ENCODE assay signal across 22 cellular contexts in genomic region chr4:7765676-7766075, GRCh38.
DNase-seq lines count a peak whose midpoint lies in the region; ATAC-seq and TF ChIP-seq lines count a peak whose summit lies in the region.
"Had no signal": no experiment of that assay in that cellular context is flagged by ENCODE, and none has a peak within 500 bp of the region (broad histone marks: within the 10 kb centered on the region; RNA-seq: fewer than 3 reads in every experiment).

No MANE protein-coding gene starts in this region.

- no peak overlapping the region for H3K4ac ChIP-seq in H9 (ENCODE audit: low read depth, low read length)

- H3K4me1 Mint-ChIP-seq in activated CD8-positive, alpha-beta T cell treated with anti-CD3 and anti-CD28 coated beads, Interleukin-2, amount 10 ng/mL, durations not matched to agents 7 days and 5 days (ENCODE audit: low read depth): peaks cover 19% of the 10 kb centered on the region
- H3K4me1 Mint-ChIP-seq in activated CD8-positive, alpha-beta T cell treated with anti-CD3 and anti-CD28 coated beads for 36 hours (ENCODE audit: low read depth): peaks cover 19% of the 10 kb centered on the region
- H3K4me1 Mint-ChIP-seq in H9 (peaks cover 21 to 27% of the 10 kb centered on the region in 2 experiments), glutamatergic neuron (ENCODE audit: low read depth, unreplicated experiment) (peaks cover 46% of the 10 kb centered on the region)

- H3K27ac ChIP-seq in H9 (ENCODE audit: insufficient read length, low read depth, low read length): no peak overlapping the region
- no peak overlapping the region for H3K27ac ChIP-seq in osteoblast (ENCODE audit: low read depth, low read length)
- H3K27ac ChIP-seq: 22Rv1, GM23248, KMS-11, PC-9, SJSA1 had no signal

- H4K8ac ChIP-seq in H9 (replicated peaks; ENCODE audit: insufficient read length, low read depth, low read length): no peak overlapping the region

- H3K36me3 ChIP-seq in osteoblast (ENCODE audit: insufficient read depth, low read length): peaks cover 100% of the 10 kb centered on the region

- POLR2A ChIA-PET in activated CD8-positive, alpha-beta T cell treated with anti-CD3 and anti-CD28 coated beads, Interleukin-2, amount 10 ng/mL, durations not matched to agents 7 days and 5 days (lab: Charles Lee): no interaction called here
- POLR2A ChIA-PET in activated CD8-positive, alpha-beta T cell treated with anti-CD3 and anti-CD28 coated beads for 36 hours (lab: Charles Lee): no interaction called here

- H4K20me1 ChIP-seq in H9 (ENCODE audit: control insufficient read depth, insufficient read depth, insufficient read length): no peaks in the 10 kb centered on the region
- peaks cover 85% of the 10 kb centered on the region for H4K20me1 ChIP-seq in osteoblast (ENCODE audit: insufficient read depth, low read length)

- H3K4me1 ChIP-seq in H9 (ENCODE audit: insufficient read depth, low read length) (no peaks in the 10 kb centered on the region), osteoblast (ENCODE audit: insufficient read depth, low read length) (peaks cover 7% of the 10 kb centered on the region)
- H3K4me1 ChIP-seq: SJSA1 had no signal

- H2BK120ac ChIP-seq in H9 (ENCODE audit: low read depth, low read length, poor library complexity, severe bottlenecking): no peak overlapping the region

- H3K27me3 ChIP-seq in H9 (ENCODE audit: insufficient read depth, low read length) (no peaks in the 10 kb centered on the region), osteoblast (ENCODE audit: insufficient read depth, low read length) (no peaks in the 10 kb centered on the region)
- H3K27me3 ChIP-seq: SJSA1 had no signal

- H3K79me2 ChIP-seq in H9 (ENCODE audit: insufficient read depth, low read length) (no peaks in the 10 kb centered on the region), osteoblast (ENCODE audit: insufficient read depth, low read length) (peaks cover 93% of the 10 kb centered on the region)

- intact Hi-C loops in activated CD8-positive, alpha-beta T cell treated with anti-CD3 and anti-CD28 coated beads for 36 hours (cut with micrococcal nuclease): no loop called here

- no peaks in the 10 kb centered on the region for H3K9me3 Mint-ChIP-seq in activated CD8-positive, alpha-beta T cell treated with anti-CD3 and anti-CD28 coated beads, Interleukin-2, amount 10 ng/mL, durations not matched to agents 7 days and 5 days (ENCODE audit: insufficient read depth)
- no peaks in the 10 kb centered on the region for H3K9me3 Mint-ChIP-seq in activated CD8-positive, alpha-beta T cell treated with anti-CD3 and anti-CD28 coated beads for 36 hours
- no peaks in the 10 kb centered on the region for H3K9me3 Mint-ChIP-seq in H9
- H3K9me3 Mint-ChIP-seq in glutamatergic neuron (ENCODE audit: unreplicated experiment): peaks cover 78% of the 10 kb centered on the region
- H3K9me3 Mint-ChIP-seq: CD4-positive, CD25-positive, alpha-beta regulatory T cell had no signal

- no peak for TF ChIP-seq CTCF in activated CD8-positive, alpha-beta T cell treated with anti-CD3 and anti-CD28 coated beads for 36 hours (IDR thresholded peaks at IDR 0.05)
- no peak for TF ChIP-seq CTCF in H9 (conservative IDR thresholded peaks at IDR 0.05)
- TF ChIP-seq CTCF in glutamatergic neuron (IDR thresholded peaks at IDR 0.05; ENCODE audit: partially characterized antibody, unreplicated experiment): no peak
- TF ChIP-seq CTCF in osteoblast (IDR thresholded peaks at IDR 0.05; ENCODE audit: extremely low read depth, low read depth, low read length): no peak

- H3K18ac ChIP-seq in H9 (ENCODE audit: insufficient read length, low read depth, low read length): no peak overlapping the region

- DNase-seq in activated CD8-positive, alpha-beta T cell treated with anti-CD3 and anti-CD28 coated beads, Interleukin-2, amount 10 ng/mL, durations not matched to agents 7 days and 5 days: no peak
- no peak for DNase-seq in activated CD8-positive, alpha-beta T cell treated with anti-CD3 and anti-CD28 coated beads for 36 hours
- DNase-seq in H9 (no peak), glutamatergic neuron (peak; percentile 11), osteoblast (ENCODE audit: insufficient read length, low spot score, missing footprints) (peak; percentile 26), NCI-H510A treated with DMSO at 0.1 percent for 48 hours (lab: John Stamatoyannopoulos, UW) (no peak), ecto neural progenitor cell (ENCODE audit: low spot score) (no peak)
- DNase-seq: Calu3; CD4-positive, CD25-positive, alpha-beta regulatory T cell; GM23248; HCEC 1CT; MV-4-11; NCI-H1417; NCI-H187 treated with DMSO at 0.1 percent for 48 hours; NCI-H2227 treated with DMSO at 0.1 percent for 48 hours; NCI-H524; PC-9 had no signal

- H3K14ac ChIP-seq in H9 (ENCODE audit: insufficient read depth, low read length): no peak overlapping the region

- H3K9ac ChIP-seq in H9 (ENCODE audit: extremely low read depth, insufficient read length, low read length): no peak overlapping the region
- H3K9ac ChIP-seq: GM23248, KMS-11 had no signal

- no peak overlapping the region for H2BK5ac ChIP-seq in H9 (ENCODE audit: insufficient read length, low read length)

- no peak overlapping the region for H4K91ac ChIP-seq in H9 (ENCODE audit: insufficient read length, low read depth, low read length)

- CTCF ChIA-PET in activated CD8-positive, alpha-beta T cell treated with anti-CD3 and anti-CD28 coated beads, Interleukin-2, amount 10 ng/mL, durations not matched to agents 7 days and 5 days (lab: Charles Lee): interaction anchor here (1.3 kb wide), 1 partner anchor 37 kb away, joined by 3 read pairs; no protein-coding TSS in a partner anchor
- CTCF ChIA-PET in activated CD8-positive, alpha-beta T cell treated with anti-CD3 and anti-CD28 coated beads for 36 hours (lab: Charles Lee): interaction anchor here (6.6 kb wide), 1 partner anchor 37 kb away, joined by 33 read pairs; no protein-coding TSS in a partner anchor

- H3K56ac ChIP-seq in H9 (ENCODE audit: insufficient read length, low read depth, low read length): no peak overlapping the region

- H3K4me2 ChIP-seq in H9 (ENCODE audit: insufficient read depth, insufficient read length, low read length) (no peak overlapping the region), osteoblast (ENCODE audit: insufficient read depth, low read length) (no peak overlapping the region)
- H3K4me2 ChIP-seq: KMS-11, PC-9 had no signal

- H2BK20ac ChIP-seq in H9 (ENCODE audit: low read depth, low read length, poor library complexity, severe bottlenecking): no peak overlapping the region

- ATAC-seq in activated CD8-positive, alpha-beta T cell treated with anti-CD3 and anti-CD28 coated beads, Interleukin-2, amount 10 ng/mL, durations not matched to agents 7 days and 5 days: no peak
- ATAC-seq in activated CD8-positive, alpha-beta T cell treated with anti-CD3 and anti-CD28 coated beads for 36 hours: no peak
- no peak for ATAC-seq in HG03378 (IDR thresholded peaks at IDR 0.05; ENCODE audit: unreplicated experiment)
- ATAC-seq: GM12878 had no signal

- no peaks in the 10 kb centered on the region for H3K9me3 ChIP-seq in H9 (ENCODE audit: control insufficient read depth, low read depth, low read length)
- H3K9me3 ChIP-seq in osteoblast (ENCODE audit: low read depth, low read length): no peaks in the 10 kb centered on the region
- H3K9me3 ChIP-seq: SJSA1 had no signal

- no peak overlapping the region for H2AK5ac ChIP-seq in H9 (ENCODE audit: insufficient read length, low read length)

- H3K27me3 Mint-ChIP-seq in activated CD8-positive, alpha-beta T cell treated with anti-CD3 and anti-CD28 coated beads, Interleukin-2, amount 10 ng/mL, durations not matched to agents 7 days and 5 days (ENCODE audit: low read depth): no peaks in the 10 kb centered on the region
- H3K27me3 Mint-ChIP-seq in activated CD8-positive, alpha-beta T cell treated with anti-CD3 and anti-CD28 coated beads for 36 hours: no peaks in the 10 kb centered on the region
- H3K27me3 Mint-ChIP-seq in H9 (ENCODE audit: low read depth) (no peaks in the 10 kb centered on the region), glutamatergic neuron (ENCODE audit: unreplicated experiment) (peaks cover 64% of the 10 kb centered on the region)

- peak overlapping the region; percentile 52 for H3K27ac Mint-ChIP-seq in activated CD8-positive, alpha-beta T cell treated with anti-CD3 and anti-CD28 coated beads, Interleukin-2, amount 10 ng/mL, durations not matched to agents 7 days and 5 days
- H3K27ac Mint-ChIP-seq in activated CD8-positive, alpha-beta T cell treated with anti-CD3 and anti-CD28 coated beads for 36 hours: no peak overlapping the region
- H3K27ac Mint-ChIP-seq in H9: peak overlapping the region in 2 of 3 experiments; percentile 27 to 81; a peak in 2 of 7 replicates
- H3K27ac Mint-ChIP-seq in glutamatergic neuron (ENCODE audit: unreplicated experiment): peak overlapping the region; percentile 48
- H3K27ac Mint-ChIP-seq: CD4-positive, CD25-positive, alpha-beta regulatory T cell had no signal

- no peak overlapping the region for H4K5ac ChIP-seq in H9 (ENCODE audit: insufficient read length, low read depth, low read length)

- H3K23ac ChIP-seq in H9 (ENCODE audit: insufficient read length, low read depth, low read length): no peak overlapping the region

- no peaks in the 10 kb centered on the region for H3K36me3 Mint-ChIP-seq in activated CD8-positive, alpha-beta T cell treated with anti-CD3 and anti-CD28 coated beads, Interleukin-2, amount 10 ng/mL, durations not matched to agents 7 days and 5 days (ENCODE audit: low read depth)
- peaks cover 2% of the 10 kb centered on the region for H3K36me3 Mint-ChIP-seq in activated CD8-positive, alpha-beta T cell treated with anti-CD3 and anti-CD28 coated beads for 36 hours (ENCODE audit: low read depth)
- H3K36me3 Mint-ChIP-seq in H9 (ENCODE audit: insufficient read depth in 1 of 3, low read depth in 3 of 3) (peaks cover 0 to 4% (median 4%) of the 10 kb centered on the region in 3 experiments; a peak in 2 of 7 replicates), glutamatergic neuron (ENCODE audit: unreplicated experiment) (peaks cover 6% of the 10 kb centered on the region)
- H3K36me3 Mint-ChIP-seq: CD4-positive, CD25-positive, alpha-beta regulatory T cell had no signal

- H3K4me3 Mint-ChIP-seq in activated CD8-positive, alpha-beta T cell treated with anti-CD3 and anti-CD28 coated beads, Interleukin-2, amount 10 ng/mL, durations not matched to agents 7 days and 5 days: no peak overlapping the region
- no peak overlapping the region for H3K4me3 Mint-ChIP-seq in activated CD8-positive, alpha-beta T cell treated with anti-CD3 and anti-CD28 coated beads for 36 hours
- H3K4me3 Mint-ChIP-seq in H9: no peak overlapping the region
- H3K4me3 Mint-ChIP-seq in glutamatergic neuron (ENCODE audit: unreplicated experiment): no peak overlapping the region
- H3K4me3 Mint-ChIP-seq: CD4-positive, CD25-positive, alpha-beta regulatory T cell had no signal

- no peak overlapping the region for H3K4me3 ChIP-seq in osteoblast (ENCODE audit: insufficient read depth, low read length)
- H3K4me3 ChIP-seq: GM12878, GM23248, PC-9, SJSA1 had no signal

- no peak overlapping the region for H2AFZ ChIP-seq in H9 (ENCODE audit: low read length)
- no peak overlapping the region for H2AFZ ChIP-seq in osteoblast (ENCODE audit: low read length)
- H2AFZ ChIP-seq: GM23248, PC-9 had no signal

- H2BK15ac ChIP-seq in H9 (ENCODE audit: low read depth, low read length): no peak overlapping the region

- no peaks in the 10 kb centered on the region for H3K79me1 ChIP-seq in H9 (ENCODE audit: insufficient read depth, low read depth, low read length, poor library complexity, severe bottlenecking)

- no CpG with 5 or more reads among the region's 11 CpGs for WGBS in H9 (ENCODE audit: extremely low coverage, insufficient read length, low lambda C conversion rate)

- H3K23me2 ChIP-seq in H9 (ENCODE audit: insufficient read length, low read depth, low read length, poor library complexity, severe bottlenecking): no peaks in the 10 kb centered on the region

- no peak overlapping the region for H3T11ph ChIP-seq in H9 (ENCODE audit: low read length)

- no peak overlapping the region for H2BK12ac ChIP-seq in H9 (ENCODE audit: insufficient read length, low read depth, low read length)

Comparison
In these comparisons a context has a peak if more than half of its experiments do, and no peak if none do; other contexts are left out.
1. DNase-seq: peak in glutamatergic neuron (single experiment) and osteoblast (single experiment); none in activated CD8-positive, alpha-beta T cell treated with anti-CD3 and anti-CD28 coated beads, Interleukin-2, amount 10 ng/mL, durations not matched to agents 7 days and 5 days (single experiment), activated CD8-positive, alpha-beta T cell treated with anti-CD3 and anti-CD28 coated beads for 36 hours (single experiment), H9 (single experiment), NCI-H510A treated with DMSO at 0.1 percent for 48 hours (single experiment) and ecto neural progenitor cell (single experiment).